In genomic region chr13:109140054-109140776, GRCh38 we compare ENCODE assay signal across 1 cellular context.
TF ChIP-seq lines count a peak whose summit lies in the region.

No MANE protein-coding gene starts in this region.

TF ChIP-seq in GM23338, 12 proteins besides CTCF, POLR2A, EP300 and RAD21:
- TF ChIP-seq ZNF462 (CRISPR knock-in tag; IDR thresholded peaks at IDR 0.05) = no peak
- TF ChIP-seq REST (IDR thresholded peaks at IDR 0.05; ENCODE audit: unreplicated experiment) = no peak
- TF ChIP-seq ZNF114 (CRISPR knock-in tag; IDR thresholded peaks at IDR 0.05) = no peak
- no peak for TF ChIP-seq ZNF331 (CRISPR knock-in tag; IDR thresholded peaks at IDR 0.05; ENCODE audit: low read depth)
- no peak for TF ChIP-seq STAT1 (IDR thresholded peaks at IDR 0.05; ENCODE audit: unreplicated experiment)
- TF ChIP-seq NANOG (IDR thresholded peaks at IDR 0.05; ENCODE audit: borderline replicate concordance) = no peak
